8 cellular contexts compared by ENCODE assay signal in the genomic region with DNA sequence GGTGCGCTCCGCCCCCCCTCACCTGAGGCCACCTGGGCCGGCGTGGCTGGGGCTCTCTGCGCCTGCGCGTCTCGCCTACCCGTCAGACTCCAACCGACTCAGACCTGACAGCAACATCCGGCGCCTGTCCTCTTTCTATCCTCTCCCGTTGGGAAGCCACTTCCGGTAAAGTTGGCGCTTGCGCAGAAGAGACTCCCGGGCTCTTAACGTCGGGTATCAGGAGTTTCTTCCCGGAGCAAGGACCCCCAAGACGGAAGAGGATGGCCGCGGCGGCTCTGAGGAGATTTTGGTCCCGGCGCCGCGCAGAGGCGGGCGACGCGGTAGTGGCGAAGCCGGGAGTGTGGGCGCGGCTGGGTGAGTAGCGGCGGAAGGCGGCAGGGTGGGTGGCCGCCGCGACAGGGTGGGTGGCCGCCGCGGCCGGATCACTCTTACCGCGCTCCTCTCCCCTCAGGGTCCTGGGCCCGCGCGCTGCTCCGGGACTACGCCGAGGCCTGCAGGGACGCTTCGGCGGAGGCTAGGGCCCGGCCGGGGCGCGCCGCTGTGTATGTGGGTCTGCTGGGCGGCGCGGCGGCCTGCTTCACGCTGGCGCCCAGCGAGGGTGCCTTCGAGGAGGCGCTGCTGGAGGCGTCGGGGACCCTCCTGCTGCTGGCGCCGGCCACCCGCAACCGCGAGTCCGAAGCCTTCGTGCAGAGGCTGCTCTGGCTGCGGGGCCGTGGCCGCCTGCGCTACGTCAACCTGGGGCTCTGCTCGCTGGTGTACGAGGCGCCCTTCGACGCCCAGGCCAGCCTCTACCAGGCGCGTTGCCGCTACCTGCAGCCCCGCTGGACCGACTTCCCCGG. TPM values are rescaled to one million over a fixed set of nuclear protein-coding genes. Genes with fewer than 3 reads are reported as not detected.
DNase-seq lines count a peak whose midpoint lies in the region; ATAC-seq and TF ChIP-seq lines count a peak whose summit lies in the region.

A gene (plus strand): TSS at position 249 of the 839 bp plus-strand sequence. CDS start 12 bp downstream, at position 261.
A gene (minus strand): TSS at position 77 of the 839 bp plus-strand sequence. CDS start 229 bp downstream, outside the sequence.

- H3K27me3 ChIP-seq in AG04450 (ENCODE audit: control insufficient read depth, insufficient read depth, low read length): no peaks in the 10 kb centered on the region

- CTCF ChIA-PET in AG04450 (lab: Charles Lee): interaction anchor here (3.3 kb wide), 1 partner anchor 13 kb away, joined by 26 read pairs; no protein-coding TSS in a partner anchor

- POLR2A ChIA-PET in AG04450 (lab: Yijun Ruan, JAX): interaction anchor here (0.6 kb wide), 1 partner anchor 26 kb away, joined by 3 read pairs; no protein-coding TSS in a partner anchor

- DNase-seq in AG04450 (ENCODE audit: low read depth, low spot score) (peak; percentile 94), NCI-H446 (lab: John Stamatoyannopoulos, UW) (peak; percentile 97 to 99), cerebellar cortex (ENCODE audit: low spot score) (peak; percentile 99), islet precursor cell (peak; percentile 99)
- peak; percentile 93 to 97 (median 95) for DNase-seq in stimulated activated CD4-positive, alpha-beta T cell treated with anti-CD3 and anti-CD28 coated beads, Interleukin-12 subunit alpha, Interleukin-12 subunit beta, amount 100 ng/mL, for 48 hours (ENCODE audit: low read depth in 2 of 3, low spot score in 1 of 3)

- no peaks in the 10 kb centered on the region for H3K9me3 ChIP-seq in AG04450 (ENCODE audit: control insufficient read depth, insufficient read depth, low read length)

- peak; percentile 74 for ATAC-seq in GM18909 (IDR thresholded peaks at IDR 0.05; ENCODE audit: poor library complexity, unreplicated experiment)
- peak; percentile 72 for ATAC-seq in HG03280 (IDR thresholded peaks at IDR 0.05; ENCODE audit: unreplicated experiment)
- ATAC-seq in activated CD4-positive, CD25-positive, alpha-beta regulatory T cell treated with anti-CD3 and anti-CD28 coated beads, Interleukin-2, amount 50 U/mL, for 24 hours: peak; percentile 94

- peak within 1 kb of the TSS; percentile 31 for H3K27ac ChIP-seq in AG04450 (ENCODE audit: low read depth, low read length)

- peak within 1 kb of the TSS; percentile 86 for H3K4me3 ChIP-seq in AG04450 (ENCODE audit: low read depth, low read length)

- TF ChIP-seq CTCF in AG04450 (IDR thresholded peaks at IDR 0.05; ENCODE audit: low read depth, low read length): no peak

RNA-seq across cellular contexts. Expression of the first gene that starts in this region (rescaled TPM):
- 7.4 and 7.5 TPM in 2 replicates for polyA plus RNA-seq in AG04450 (2011; rRNA removed)
- polyA minus RNA-seq in AG04450 (2011; rRNA and poly(A)+ RNA removed): 5.3 and 5.7 TPM in 2 replicates

RNA-seq across cellular contexts. Expression of the second gene that starts in this region (rescaled TPM):
- polyA plus RNA-seq in AG04450 (2011; rRNA removed): 35.1 and 56.5 TPM in 2 replicates
- polyA minus RNA-seq in AG04450 (2011; rRNA and poly(A)+ RNA removed): 28.3 and 36.3 TPM in 2 replicates

Comparison
In these comparisons a context has a peak if more than half of its experiments do, and no peak if none do; other contexts are left out.
1. Peak in every context shown above with its lines: DNase-seq, ATAC-seq, H3K4me3 ChIP-seq and H3K27ac ChIP-seq.